In genomic region chr1:85955218-85955617, GRCh38 we compare ENCODE assay signal across 5 cellular contexts.
DNase-seq lines count a peak whose midpoint lies in the region; TF ChIP-seq lines count a peak whose summit lies in the region.
"Not testable (repeated sequence)": the region's sequence is repeated elsewhere in the genome, so short reads cannot be mapped to it uniquely, and the experiment has no call there.

No MANE protein-coding gene starts in this region.

- not testable (repeated sequence) for H3F3A ChIP-seq in SK-N-SH (replicated peaks; ENCODE audit: insufficient read depth)

- peak; percentile 46 for DNase-seq in BE2C
- peak; percentile 24 for DNase-seq in NCI-H82 (lab: John Stamatoyannopoulos, UW)
- not testable (repeated sequence) for DNase-seq in SK-N-SH
- DNase-seq in foreskin melanocyte: peak; percentile 13
- peak; percentile 0 for DNase-seq in mesendoderm

- H3K9me3 ChIP-seq in BE2C, SK-N-SH: not testable (repeated sequence)

- H3K4me2 ChIP-seq in SK-N-SH; mesendoderm (ENCODE audit: low read length): not testable (repeated sequence)

- H3K4me3 ChIP-seq in BE2C (ENCODE audit: low read depth, low read length): peak overlapping the region; percentile 15; the same call in 1 of the 2 replicates
- not testable (repeated sequence) for H3K4me3 ChIP-seq in SK-N-SH (ENCODE audit: low read depth in 2 of 2, low read length in 1 of 2); mesendoderm (ENCODE audit: low read length)

- H3K18ac ChIP-seq in mesendoderm (ENCODE audit: low read length): not testable (repeated sequence)

- H2BK120ac ChIP-seq in mesendoderm (ENCODE audit: low read depth, low read length): not testable (repeated sequence)

- H4K8ac ChIP-seq in mesendoderm (ENCODE audit: low read depth, low read length): not testable (repeated sequence)

- H3K27ac ChIP-seq in SK-N-SH (ENCODE audit: low read depth in 2 of 2, low read length in 1 of 2): peak overlapping the region in 1 of 2 experiments; percentile 84; a peak in 2 of 4 replicates
- not testable (repeated sequence) for H3K27ac ChIP-seq in mesendoderm (ENCODE audit: low read depth, low read length)

- not testable (repeated sequence) for H3K79me2 ChIP-seq in SK-N-SH (ENCODE audit: insufficient read depth); mesendoderm (ENCODE audit: control insufficient read depth, insufficient read depth, low read length)

- not testable (repeated sequence) for H3K9ac ChIP-seq in SK-N-SH; mesendoderm (ENCODE audit: low read length)

- not testable (repeated sequence) for TF ChIP-seq RAD21 in SK-N-SH (IDR thresholded peaks at IDR 0.05; ENCODE audit: low read length)

- CTCF ChIA-PET in SK-N-SH (lab: Yijun Ruan, JAX): interaction anchor here (0.7 to 1.7 kb wide), 2 partner anchors 62 to 263 kb away, joined by 3 to 4 read pairs; no protein-coding TSS in a partner anchor

- not testable (repeated sequence) for H3K27me3 ChIP-seq in BE2C; SK-N-SH (ENCODE audit: insufficient read depth); mesendoderm (ENCODE audit: insufficient read depth, low read length, poor library complexity)

- not testable (repeated sequence) for H2BK15ac ChIP-seq in mesendoderm (replicated peaks; ENCODE audit: low read depth)

- H2AK5ac ChIP-seq in mesendoderm (ENCODE audit: low read length): not testable (repeated sequence)

- H2BK5ac ChIP-seq in mesendoderm (ENCODE audit: low read length): not testable (repeated sequence)

- WGBS in SK-N-SH (ENCODE audit: low lambda C conversion rate): 31% methylated on average over 6 of the region's 7 CpGs
- no CpG with 5 or more reads among the region's 7 CpGs for WGBS in mesendoderm (ENCODE audit: extremely low coverage, insufficient coverage, low lambda C conversion rate)

- not testable (repeated sequence) for TF ChIP-seq CTCF in BE2C (IDR thresholded peaks at IDR 0.05; ENCODE audit: low read depth, low read length); SK-N-SH (IDR thresholded peaks at IDR 0.05)

- TF ChIP-seq EP300 in SK-N-SH (IDR thresholded peaks at IDR 0.05; ENCODE audit: borderline replicate concordance in 1 of 2, low read depth in 1 of 2, low read length in 1 of 2): not testable (repeated sequence)

- H3K4me1 ChIP-seq in BE2C; mesendoderm (ENCODE audit: control insufficient read depth, low read depth, low read length): not testable (repeated sequence)
- peaks cover 0 to 14% of the 10 kb centered on the region in 2 experiments; a peak in 2 of 4 replicates for H3K4me1 ChIP-seq in SK-N-SH (ENCODE audit: control insufficient read depth in 1 of 2, insufficient read depth in 2 of 2, low read depth in 1 of 2, low read length in 1 of 2)

- H2AFZ ChIP-seq in SK-N-SH (ENCODE audit: low read depth): not testable (repeated sequence)

- not testable (repeated sequence) for H3K79me1 ChIP-seq in mesendoderm (ENCODE audit: low read length)

- H4K5ac ChIP-seq in mesendoderm (ENCODE audit: low read length): not testable (repeated sequence)

- not testable (repeated sequence) for H3K36me3 ChIP-seq in BE2C; SK-N-SH (replicated peaks in 1 of 2; ENCODE audit: control insufficient read depth in 1 of 2, insufficient read depth in 2 of 2, low read length in 1 of 2); mesendoderm (ENCODE audit: control insufficient read depth, insufficient read depth, low read length)

- not testable (repeated sequence) for H4K20me1 ChIP-seq in SK-N-SH (ENCODE audit: insufficient read depth)

- H3K56ac ChIP-seq in mesendoderm (ENCODE audit: low read length): not testable (repeated sequence)

- H3K9me2 ChIP-seq in SK-N-SH: not testable (repeated sequence)

- not testable (repeated sequence) for H3K23ac ChIP-seq in mesendoderm (ENCODE audit: low read length)

- not testable (repeated sequence) for H3K4ac ChIP-seq in mesendoderm (ENCODE audit: low read depth, low read length)

- POLR2A ChIA-PET in SK-N-SH (lab: Yijun Ruan, JAX): not testable (repeated sequence)

TF ChIP-seq in SK-N-SH, 30 proteins besides CTCF, POLR2A, EP300 and RAD21:
- TF ChIP-seq CHD2 (IDR thresholded peaks at IDR 0.05; ENCODE audit: low read length, partially characterized antibody): peak; percentile 21
- TF ChIP-seq FOXJ3 (CRISPR knock-in tag; IDR thresholded peaks at IDR 0.05): peak; percentile 71
- TF ChIP-seq GATA2 (CRISPR knock-in tag; IDR thresholded peaks at IDR 0.05): peak; percentile 77
